Comparison of ENCODE assay signal across 23 cellular contexts in genomic region chr19:51345076-51345620, GRCh38. TPM values are rescaled to one million over a fixed set of nuclear protein-coding genes. Genes with fewer than 3 reads are reported as not detected.
"Had no signal": no experiment of that assay in that cellular context is flagged by ENCODE, and none has a peak within 500 bp of the region (broad histone marks: within the 10 kb centered on the region; RNA-seq: fewer than 3 reads in every experiment).

No MANE protein-coding gene starts in this region.

- FAIRE-seq: islet of Langerhans had no signal

- H3K4me1 ChIP-seq: upper lobe of right lung had no signal

- H3K4me3 Mint-ChIP-seq: activated naive CD8-positive, alpha-beta T cell treated with anti-CD3 and anti-CD28 coated beads for 36 hours; activated T-cell treated with anti-CD3 and anti-CD28 coated beads, Interleukin-2, amount 50 U/mL, for 72 hours; mesothelial cell of epicardium; T-helper 1 cell treated with Interleukin-12 subunit alpha and Interleukin-12 subunit beta and Interleukin-4 antibody, amounts not matched to agents 30 μg/mL and 1 μg/mL, for 36 hours had no signal

- H3K9me3 ChIP-seq: thoracic aorta, upper lobe of right lung had no signal

- ATAC-seq: activated T-cell treated with anti-CD3 and anti-CD28 coated beads, Interleukin-2, amount 50 U/mL, for 72 hours; left colon; upper lobe of right lung had no signal

- H3K27ac Mint-ChIP-seq: activated naive CD8-positive, alpha-beta T cell treated with anti-CD3 and anti-CD28 coated beads for 36 hours; activated T-cell treated with anti-CD3 and anti-CD28 coated beads, Interleukin-2, amount 50 U/mL, for 72 hours; mesothelial cell of epicardium; nephron; progenitor cell of endocrine pancreas; T-helper 1 cell treated with Interleukin-12 subunit alpha and Interleukin-12 subunit beta and Interleukin-4 antibody, amounts not matched to agents 30 μg/mL and 1 μg/mL, for 36 hours had no signal

- H3K27ac ChIP-seq: cardiac muscle cell, dorsolateral prefrontal cortex, epithelial cell of prostate, thoracic aorta, upper lobe of right lung had no signal

- H3K4me3 ChIP-seq: cardiac muscle cell, dorsolateral prefrontal cortex, lung, thoracic aorta, upper lobe of right lung had no signal

- H3K9me3 Mint-ChIP-seq: activated naive CD8-positive, alpha-beta T cell treated with anti-CD3 and anti-CD28 coated beads for 36 hours; activated T-cell treated with anti-CD3 and anti-CD28 coated beads, Interleukin-2, amount 50 U/mL, for 72 hours; mesothelial cell of epicardium; nephron; T-helper 1 cell treated with Interleukin-12 subunit alpha and Interleukin-12 subunit beta and Interleukin-4 antibody, amounts not matched to agents 30 μg/mL and 1 μg/mL, for 36 hours had no signal

- DNase-seq: activated CD4-positive, CD25-positive, alpha-beta regulatory T cell treated with anti-CD3 and anti-CD28 coated beads, Interleukin-2, amount 50 U/mL, for 72 hours; activated CD8-positive, alpha-beta memory T cell treated with anti-CD3 and anti-CD28 coated beads for 24 hours; activated CD8-positive, alpha-beta memory T cell treated with anti-CD3 and anti-CD28 coated beads, Interleukin-2, amount 50 U/mL, for 48 hours; activated gamma-delta T cell; activated naive CD8-positive, alpha-beta T cell treated with anti-CD3 and anti-CD28 coated beads for 36 hours; activated T-cell treated with anti-CD3 and anti-CD28 coated beads, Interleukin-2, amount 50 U/mL, for 72 hours; amygdala; dorsolateral prefrontal cortex; foreskin fibroblast; hippocampal formation; left colon; occipital lobe; stimulated activated CD4-positive, alpha-beta T cell treated with anti-CD3 and anti-CD28 coated beads, Interleukin-2, amount 100 ng/mL, for 24 hours; upper lobe of right lung had no signal

- H3K4me1 Mint-ChIP-seq: activated naive CD8-positive, alpha-beta T cell treated with anti-CD3 and anti-CD28 coated beads for 36 hours had no signal

- H3K27me3 ChIP-seq: cardiac muscle cell, dorsolateral prefrontal cortex, upper lobe of right lung had no signal

RNA-seq across cellular contexts. Expression of gene CLDND2, which starts 23.7 kb away (rescaled TPM):
- total RNA-seq: occipital lobe, thoracic aorta had no signal

RNA-seq across cellular contexts. Expression of gene NKG7, which starts 27.3 kb away (rescaled TPM):
- total RNA-seq: cardiac muscle cell, mesothelial cell of epicardium, occipital lobe, progenitor cell of endocrine pancreas had no signal

RNA-seq across cellular contexts. Expression of gene IGLON5, which starts 33.7 kb away (rescaled TPM):
- total RNA-seq: upper lobe of right lung had no signal
